In the genomic region with DNA sequence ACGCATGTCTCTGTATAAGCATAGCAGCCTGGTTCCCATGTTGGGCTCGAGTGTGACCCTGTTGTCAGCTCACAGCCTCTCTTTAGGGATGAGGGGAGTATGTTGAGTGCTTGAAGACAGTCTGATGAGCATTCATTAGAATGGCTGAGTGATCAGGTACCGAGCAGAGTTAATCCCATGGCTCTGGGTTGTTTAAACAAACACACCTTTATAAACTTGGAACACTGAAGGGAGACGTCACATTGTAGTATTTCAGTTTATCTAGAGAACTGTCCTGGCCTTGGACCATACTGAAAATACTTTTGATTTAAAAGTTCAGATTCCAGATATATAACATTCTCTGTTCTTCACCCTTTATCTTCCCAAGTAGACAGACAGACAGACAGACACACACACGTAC, we compare ENCODE assay signal across 1 cellular context.
TF ChIP-seq lines count a peak whose summit lies in the region.

No MANE protein-coding gene starts in this region.

TF ChIP-seq in GM23338, 12 proteins besides CTCF, POLR2A, EP300 and RAD21 (continued from another document):
- TF ChIP-seq, protein P1, sequence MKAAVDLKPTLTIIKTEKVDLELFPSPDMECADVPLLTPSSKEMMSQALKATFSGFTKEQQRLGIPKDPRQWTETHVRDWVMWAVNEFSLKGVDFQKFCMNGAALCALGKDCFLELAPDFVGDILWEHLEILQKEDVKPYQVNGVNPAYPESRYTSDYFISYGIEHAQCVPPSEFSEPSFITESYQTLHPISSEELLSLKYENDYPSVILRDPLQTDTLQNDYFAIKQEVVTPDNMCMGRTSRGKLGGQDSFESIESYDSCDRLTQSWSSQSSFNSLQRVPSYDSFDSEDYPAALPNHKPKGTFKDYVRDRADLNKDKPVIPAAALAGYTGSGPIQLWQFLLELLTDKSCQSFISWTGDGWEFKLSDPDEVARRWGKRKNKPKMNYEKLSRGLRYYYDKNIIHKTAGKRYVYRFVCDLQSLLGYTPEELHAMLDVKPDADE (IDR thresholded peaks at IDR 0.05): no peak
- TF ChIP-seq, protein P2, sequence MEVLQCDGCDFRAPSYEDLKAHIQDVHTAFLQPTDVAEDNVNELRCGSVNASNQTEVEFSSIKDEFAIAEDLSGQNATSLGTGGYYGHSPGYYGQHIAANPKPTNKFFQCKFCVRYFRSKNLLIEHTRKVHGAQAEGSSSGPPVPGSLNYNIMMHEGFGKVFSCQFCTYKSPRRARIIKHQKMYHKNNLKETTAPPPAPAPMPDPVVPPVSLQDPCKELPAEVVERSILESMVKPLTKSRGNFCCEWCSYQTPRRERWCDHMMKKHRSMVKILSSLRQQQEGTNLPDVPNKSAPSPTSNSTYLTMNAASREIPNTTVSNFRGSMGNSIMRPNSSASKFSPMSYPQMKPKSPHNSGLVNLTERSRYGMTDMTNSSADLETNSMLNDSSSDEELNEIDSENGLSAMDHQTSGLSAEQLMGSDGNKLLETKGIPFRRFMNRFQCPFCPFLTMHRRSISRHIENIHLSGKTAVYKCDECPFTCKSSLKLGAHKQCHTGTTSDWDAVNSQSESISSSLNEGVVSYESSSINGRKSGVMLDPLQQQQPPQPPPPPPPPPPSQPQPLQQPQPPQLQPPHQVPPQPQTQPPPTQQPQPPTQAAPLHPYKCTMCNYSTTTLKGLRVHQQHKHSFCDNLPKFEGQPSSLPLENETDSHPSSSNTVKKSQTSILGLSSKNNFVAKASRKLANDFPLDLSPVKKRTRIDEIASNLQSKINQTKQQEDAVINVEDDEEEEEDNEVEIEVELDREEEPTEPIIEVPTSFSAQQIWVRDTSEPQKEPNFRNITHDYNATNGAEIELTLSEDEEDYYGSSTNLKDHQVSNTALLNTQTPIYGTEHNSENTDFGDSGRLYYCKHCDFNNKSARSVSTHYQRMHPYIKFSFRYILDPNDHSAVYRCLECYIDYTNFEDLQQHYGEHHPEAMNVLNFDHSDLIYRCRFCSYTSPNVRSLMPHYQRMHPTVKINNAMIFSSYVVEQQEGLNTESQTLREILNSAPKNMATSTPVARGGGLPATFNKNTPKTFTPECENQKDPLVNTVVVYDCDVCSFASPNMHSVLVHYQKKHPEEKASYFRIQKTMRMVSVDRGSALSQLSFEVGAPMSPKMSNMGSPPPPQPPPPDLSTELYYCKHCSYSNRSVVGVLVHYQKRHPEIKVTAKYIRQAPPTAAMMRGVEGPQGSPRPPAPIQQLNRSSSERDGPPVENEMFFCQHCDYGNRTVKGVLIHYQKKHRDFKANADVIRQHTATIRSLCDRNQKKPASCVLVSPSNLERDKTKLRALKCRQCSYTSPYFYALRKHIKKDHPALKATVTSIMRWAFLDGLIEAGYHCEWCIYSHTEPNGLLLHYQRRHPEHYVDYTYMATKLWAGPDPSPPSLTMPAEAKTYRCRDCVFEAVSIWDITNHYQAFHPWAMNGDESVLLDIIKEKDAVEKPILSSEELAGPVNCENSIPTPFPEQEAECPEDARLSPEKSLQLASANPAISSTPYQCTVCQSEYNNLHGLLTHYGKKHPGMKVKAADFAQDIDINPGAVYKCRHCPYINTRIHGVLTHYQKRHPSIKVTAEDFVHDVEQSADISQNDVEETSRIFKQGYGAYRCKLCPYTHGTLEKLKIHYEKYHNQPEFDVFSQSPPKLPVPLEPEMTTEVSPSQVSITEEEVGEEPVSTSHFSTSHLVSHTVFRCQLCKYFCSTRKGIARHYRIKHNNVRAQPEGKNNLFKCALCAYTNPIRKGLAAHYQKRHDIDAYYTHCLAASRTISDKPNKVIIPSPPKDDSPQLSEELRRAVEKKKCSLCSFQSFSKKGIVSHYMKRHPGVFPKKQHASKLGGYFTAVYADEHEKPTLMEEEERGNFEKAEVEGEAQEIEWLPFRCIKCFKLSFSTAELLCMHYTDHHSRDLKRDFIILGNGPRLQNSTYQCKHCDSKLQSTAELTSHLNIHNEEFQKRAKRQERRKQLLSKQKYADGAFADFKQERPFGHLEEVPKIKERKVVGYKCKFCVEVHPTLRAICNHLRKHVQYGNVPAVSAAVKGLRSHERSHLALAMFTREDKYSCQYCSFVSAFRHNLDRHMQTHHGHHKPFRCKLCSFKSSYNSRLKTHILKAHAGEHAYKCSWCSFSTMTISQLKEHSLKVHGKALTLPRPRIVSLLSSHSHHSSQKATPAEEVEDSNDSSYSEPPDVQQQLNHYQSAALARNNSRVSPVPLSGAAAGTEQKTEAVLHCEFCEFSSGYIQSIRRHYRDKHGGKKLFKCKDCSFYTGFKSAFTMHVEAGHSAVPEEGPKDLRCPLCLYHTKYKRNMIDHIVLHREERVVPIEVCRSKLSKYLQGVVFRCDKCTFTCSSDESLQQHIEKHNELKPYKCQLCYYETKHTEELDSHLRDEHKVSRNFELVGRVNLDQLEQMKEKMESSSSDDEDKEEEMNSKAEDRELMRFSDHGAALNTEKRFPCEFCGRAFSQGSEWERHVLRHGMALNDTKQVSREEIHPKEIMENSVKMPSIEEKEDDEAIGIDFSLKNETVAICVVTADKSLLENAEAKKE (CRISPR knock-in tag; IDR thresholded peaks at IDR 0.05): no peak
